In genomic region chr2:209456489-209456888, GRCh38 we compare ENCODE assay signal across 26 cellular contexts. TPM values are rescaled to one million over a fixed set of nuclear protein-coding genes. Genes with fewer than 3 reads are reported as not detected.
"Had no signal": no experiment of that assay in that cellular context is flagged by ENCODE, and none has a peak within 500 bp of the region (broad histone marks: within the 10 kb centered on the region; RNA-seq: fewer than 3 reads in every experiment).

No MANE protein-coding gene starts in this region.

- H3K27me3 ChIP-seq: right atrium auricular region, spleen, testis, transverse colon had no signal

- ATAC-seq: activated CD8-positive, alpha-beta memory T cell treated with anti-CD3 and anti-CD28 coated beads, Interleukin-2, amount 10 ng/mL, durations not matched to agents 7 days and 5 days; activated CD8-positive, alpha-beta T cell treated with anti-CD3 and anti-CD28 coated beads, Interleukin-2, amount 10 ng/mL, durations not matched to agents 7 days and 5 days; activated naive CD4-positive, alpha-beta T cell treated with anti-CD3 and anti-CD28 coated beads, Interleukin-2, amount 50 U/mL, for 72 hours; left cardiac atrium; left ventricle myocardium superior; mucosa of descending colon; natural killer cell treated with Interleukin-12 subunit alpha and Interleukin-12 subunit beta and Interleukin-15 and Interleukin-18, amount 100 ng/mL, for 72 hours; stimulated activated naive CD8-positive, alpha-beta T cell treated with anti-CD3 and anti-CD28 coated beads, Interleukin-15, Interleukin-2, amounts not matched to agents 100 U/mL and 50 U/mL, for 24 hours had no signal

- H3K27me3 Mint-ChIP-seq: activated B cell treated with CpG ODN at 0.5 μM for 24 hours; activated CD8-positive, alpha-beta memory T cell treated with anti-CD3 and anti-CD28 coated beads, Interleukin-2, amount 10 ng/mL, durations not matched to agents 7 days and 5 days; central memory CD8-positive, alpha-beta T cell; natural killer cell treated with Interleukin-12 subunit alpha and Interleukin-12 subunit beta and Interleukin-15 and Interleukin-18, amount 100 ng/mL, for 72 hours had no signal

- H3K27ac ChIP-seq: right atrium auricular region, spleen, testis, transverse colon had no signal

- H3K4me3 Mint-ChIP-seq: activated B cell treated with CpG ODN at 0.5 μM for 24 hours; activated CD8-positive, alpha-beta memory T cell treated with anti-CD3 and anti-CD28 coated beads, Interleukin-2, amount 10 ng/mL, durations not matched to agents 7 days and 5 days; activated CD8-positive, alpha-beta T cell treated with anti-CD3 and anti-CD28 coated beads, Interleukin-2, amount 10 ng/mL, durations not matched to agents 7 days and 5 days; central memory CD8-positive, alpha-beta T cell; natural killer cell treated with Interleukin-12 subunit alpha and Interleukin-12 subunit beta and Interleukin-15 and Interleukin-18, amount 100 ng/mL, for 72 hours had no signal

- H3K4me1 ChIP-seq: right atrium auricular region, spleen, transverse colon had no signal

- H3K9me3 Mint-ChIP-seq: activated B cell treated with CpG ODN at 0.5 μM for 24 hours; activated T-helper 2 cell treated with anti-CD3 and anti-CD28 coated beads, Interferon-gamma antibody, Interleukin-2, Interleukin-4, amounts not matched to agents 10 μg/mL and 5 μg/mL and 100 μg/mL, durations not matched to agents 14 hours and 24 hours and 36 hours had no signal

- H3K36me3 Mint-ChIP-seq: activated CD8-positive, alpha-beta memory T cell treated with anti-CD3 and anti-CD28 coated beads, Interleukin-2, amount 10 ng/mL, durations not matched to agents 7 days and 5 days; activated naive CD4-positive, alpha-beta T cell treated with anti-CD3 and anti-CD28 coated beads, Interleukin-2, amount 50 U/mL, for 72 hours; natural killer cell treated with Interleukin-12 subunit alpha and Interleukin-12 subunit beta and Interleukin-15 and Interleukin-18, amount 100 ng/mL, for 72 hours had no signal

- H3K36me3 ChIP-seq: right atrium auricular region, spleen, transverse colon had no signal

- H3K4me1 Mint-ChIP-seq: activated B cell treated with CpG ODN at 0.5 μM for 24 hours; activated CD8-positive, alpha-beta memory T cell treated with anti-CD3 and anti-CD28 coated beads, Interleukin-2, amount 10 ng/mL, durations not matched to agents 7 days and 5 days; central memory CD8-positive, alpha-beta T cell had no signal

- H3K4me3 ChIP-seq: mucosa of descending colon, right atrium auricular region, spleen, testis, transverse colon had no signal

- H3K27ac Mint-ChIP-seq: activated B cell treated with CpG ODN at 0.5 μM for 24 hours; activated CD8-positive, alpha-beta memory T cell treated with anti-CD3 and anti-CD28 coated beads, Interleukin-2, amount 10 ng/mL, durations not matched to agents 7 days and 5 days; activated CD8-positive, alpha-beta T cell treated with anti-CD3 and anti-CD28 coated beads, Interleukin-2, amount 10 ng/mL, durations not matched to agents 7 days and 5 days; activated naive CD4-positive, alpha-beta T cell treated with anti-CD3 and anti-CD28 coated beads, Interleukin-2, amount 50 U/mL, for 72 hours; activated T-helper 2 cell treated with anti-CD3 and anti-CD28 coated beads, Interferon-gamma antibody, Interleukin-2, Interleukin-4, amounts not matched to agents 10 μg/mL and 5 μg/mL and 100 μg/mL, durations not matched to agents 14 hours and 24 hours and 36 hours; natural killer cell treated with Interleukin-12 subunit alpha and Interleukin-12 subunit beta and Interleukin-15 and Interleukin-18, amount 100 ng/mL, for 72 hours had no signal

- DNase-seq: activated B cell treated with CpG ODN at 0.5 μM for 24 hours; activated CD4-positive, alpha-beta T cell treated with anti-CD3 and anti-CD28 coated beads, Interleukin-2, amount 50 U/mL, for 1 hour; activated CD8-positive, alpha-beta memory T cell treated with anti-CD3 and anti-CD28 coated beads, Interleukin-2, amount 10 ng/mL, durations not matched to agents 7 days and 5 days; activated CD8-positive, alpha-beta T cell treated with anti-CD3 and anti-CD28 coated beads, Interleukin-2, amount 10 ng/mL, durations not matched to agents 7 days and 5 days; activated T-cell treated with anti-CD3 and anti-CD28 coated beads, Interleukin-2, amount 50 U/mL, for 48 hours; effector CD8-positive, alpha-beta T cell; glutamatergic neuron; islet precursor cell; left cardiac atrium; left ventricle myocardium superior; mucosa of descending colon; spleen; stimulated activated CD4-positive, alpha-beta T cell treated with anti-CD3 and anti-CD28 coated beads, Interleukin-2, amount 100 ng/mL, for 48 hours; stimulated activated naive CD8-positive, alpha-beta T cell treated with anti-CD3 and anti-CD28 coated beads, Interleukin-15, Interleukin-2, amounts not matched to agents 100 U/mL and 50 U/mL, for 24 hours; T-helper 2 cell; testis; transverse colon had no signal

- FAIRE-seq: bronchial epithelial cell, colon, endometrium, frontal cortex had no signal

- H3K9me3 ChIP-seq: mucosa of descending colon, right atrium auricular region, spleen, testis, transverse colon had no signal

RNA-seq across cellular contexts. Expression of gene MAP2, which starts 32.6 kb away (rescaled TPM):
- total RNA-seq: activated CD8-positive, alpha-beta T cell treated with anti-CD3 and anti-CD28 coated beads, Interleukin-2, amount 10 ng/mL, durations not matched to agents 7 days and 5 days; activated T-helper 2 cell treated with anti-CD3 and anti-CD28 coated beads, Interferon-gamma antibody, Interleukin-2, Interleukin-4, amounts not matched to agents 10 μg/mL and 5 μg/mL and 100 μg/mL, durations not matched to agents 14 hours and 24 hours and 36 hours; natural killer cell treated with Interleukin-12 subunit alpha and Interleukin-12 subunit beta and Interleukin-15 and Interleukin-18, amount 100 ng/mL, for 72 hours had no signal
